12 cellular contexts compared by ENCODE assay signal in the genomic region with DNA sequence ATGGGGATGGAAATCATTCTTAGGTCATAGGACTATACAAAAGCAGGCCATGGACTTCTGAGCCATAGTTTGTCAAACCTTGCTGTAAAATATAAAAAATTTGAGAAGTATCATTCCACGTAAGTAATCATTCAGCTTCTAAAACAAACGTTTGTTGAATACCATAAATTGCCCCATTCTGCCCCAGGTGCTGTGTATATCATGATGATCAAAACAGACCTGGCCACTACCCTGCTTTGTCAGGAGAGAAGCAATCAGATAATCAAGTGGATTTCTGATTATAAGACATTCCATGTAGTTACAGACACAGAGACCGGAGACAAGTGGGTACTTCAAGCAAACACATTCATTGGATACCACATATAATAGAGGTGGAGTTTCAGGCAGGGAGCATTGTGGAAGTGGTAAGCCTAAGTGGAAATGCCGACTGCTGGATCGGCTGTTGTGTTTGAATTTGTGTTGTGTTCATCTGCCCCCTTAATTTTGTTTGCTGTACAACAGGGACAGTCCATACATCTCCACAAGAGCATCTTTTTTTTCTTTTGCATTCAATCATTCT.
DNase-seq lines count a peak whose midpoint lies in the region; ATAC-seq and TF ChIP-seq lines count a peak whose summit lies in the region.
"Had no signal": no experiment of that assay in that cellular context is flagged by ENCODE, and none has a peak within 500 bp of the region (broad histone marks: within the 10 kb centered on the region; RNA-seq: fewer than 3 reads in every experiment).

No MANE protein-coding gene starts in this region.

- H3K4me1 ChIP-seq in neural progenitor cell, result peaks cover 22% of the 10 kb centered on the region

- intact Hi-C loops in CD14-positive monocyte (cut with micrococcal nuclease), result no loop called here

- H3K4me1 Mint-ChIP-seq in T-helper 2 cell treated with Interferon-gamma antibody and Interleukin-4, amounts not matched to agents 5 μg/mL and 100 μg/mL, for 36 hours (ENCODE audit: low read depth), result peaks cover 87% of the 10 kb centered on the region
- peaks cover 41 to 71% (median 59%) of the 10 kb centered on the region in 3 donors for H3K4me1 Mint-ChIP-seq in IgD-negative memory B cell
- H3K4me1 Mint-ChIP-seq in neural progenitor cell, result peaks cover 45% of the 10 kb centered on the region
- H3K4me1 Mint-ChIP-seq in CD14-positive monocyte, result peaks cover 37% of the 10 kb centered on the region

- no peaks in the 10 kb centered on the region for H3K9me3 Mint-ChIP-seq in T-helper 2 cell treated with Interferon-gamma antibody and Interleukin-4, amounts not matched to agents 5 μg/mL and 100 μg/mL, for 36 hours
- H3K9me3 Mint-ChIP-seq in IgD-negative memory B cell (peaks cover 0 to 5% (median 2%) of the 10 kb centered on the region in 3 donors), neural progenitor cell (no peaks in the 10 kb centered on the region), CD14-positive monocyte (no peaks in the 10 kb centered on the region)

- peak overlapping the region; percentile 37 for H3K4me3 Mint-ChIP-seq in T-helper 2 cell treated with Interferon-gamma antibody and Interleukin-4, amounts not matched to agents 5 μg/mL and 100 μg/mL, for 36 hours
- H3K4me3 Mint-ChIP-seq in IgD-negative memory B cell (no peak overlapping the region), neural progenitor cell (no peak overlapping the region), CD14-positive monocyte (no peak overlapping the region)

- no peak overlapping the region for H3K9ac ChIP-seq in neural progenitor cell

- no peak for DNase-seq in T-helper 2 cell treated with Interferon-gamma antibody and Interleukin-4, amounts not matched to agents 5 μg/mL and 100 μg/mL, for 36 hours (ENCODE audit: low spot score)
- no peak for DNase-seq in T-helper 2 cell
- no peak for DNase-seq in caudate nucleus (lab: John Stamatoyannopoulos, UW)
- DNase-seq in neural progenitor cell (ENCODE audit: low spot score), result no peak
- DNase-seq in NOMO-1 treated with dmso at 0.1 percent for 144 hours (lab: John Stamatoyannopoulos, UW; ENCODE audit: unreplicated experiment), result no peak
- no peak for DNase-seq in CD14-positive monocyte (ENCODE audit: low spot score)
- DNase-seq: activated gamma-delta T cell treated with Interleukin-2 at 50 U/mL for 16 hours, GDM1, NCI-H226 had no signal

- peak overlapping the region; percentile 23 for H3K4me2 ChIP-seq in neural progenitor cell

- peaks cover 57% of the 10 kb centered on the region for H3K36me3 Mint-ChIP-seq in T-helper 2 cell treated with Interferon-gamma antibody and Interleukin-4, amounts not matched to agents 5 μg/mL and 100 μg/mL, for 36 hours (ENCODE audit: low read depth)
- peaks cover 20% of the 10 kb centered on the region for H3K36me3 Mint-ChIP-seq in IgD-negative memory B cell
- H3K36me3 Mint-ChIP-seq in neural progenitor cell, result peaks cover 38% of the 10 kb centered on the region
- H3K36me3 Mint-ChIP-seq in CD14-positive monocyte, result peaks cover 65 to 77% of the 10 kb centered on the region in 2 donors

- ATAC-seq in HG03108 (IDR thresholded peaks at IDR 0.05; ENCODE audit: unreplicated experiment), result no peak

- H3K4me3 ChIP-seq in neural progenitor cell, result no peak overlapping the region
- H3K4me3 ChIP-seq: vagina had no signal

- H3K36me3 ChIP-seq in neural progenitor cell, result no peaks in the 10 kb centered on the region

- H3K27ac ChIP-seq in caudate nucleus (ENCODE audit: low read depth, low read length) (peak overlapping the region; percentile 23), neural progenitor cell (no peak overlapping the region)

- no peak for TF ChIP-seq CTCF in neural progenitor cell (IDR thresholded peaks at IDR 0.05)
- TF ChIP-seq CTCF in CD14-positive monocyte (IDR thresholded peaks at IDR 0.05), result no peak

- peak overlapping the region; percentile 69 for H3K27ac Mint-ChIP-seq in T-helper 2 cell treated with Interferon-gamma antibody and Interleukin-4, amounts not matched to agents 5 μg/mL and 100 μg/mL, for 36 hours
- peak overlapping the region; percentile 34 to 78 (median 72) for H3K27ac Mint-ChIP-seq in IgD-negative memory B cell
- H3K27ac Mint-ChIP-seq in neural progenitor cell, result peak overlapping the region; percentile 38
- H3K27ac Mint-ChIP-seq in CD14-positive monocyte, result peak overlapping the region in 2 of 7 donors; percentile 6 to 21

- no peaks in the 10 kb centered on the region for H4K20me1 ChIP-seq in neural progenitor cell (ENCODE audit: low read depth)

- no peaks in the 10 kb centered on the region for H3K9me3 ChIP-seq in neural progenitor cell (ENCODE audit: low read depth)
- H3K9me3 ChIP-seq: vagina had no signal

- H3K27me3 Mint-ChIP-seq in T-helper 2 cell treated with Interferon-gamma antibody and Interleukin-4, amounts not matched to agents 5 μg/mL and 100 μg/mL, for 36 hours (ENCODE audit: low read depth), result no peaks in the 10 kb centered on the region
- H3K27me3 Mint-ChIP-seq in IgD-negative memory B cell (no peaks in the 10 kb centered on the region), neural progenitor cell (ENCODE audit: insufficient read depth, low read depth) (no peaks in the 10 kb centered on the region), CD14-positive monocyte (ENCODE audit: low read depth in 3 of 3) (no peaks in the 10 kb centered on the region)

- H2AFZ ChIP-seq in neural progenitor cell (replicated peaks), result no peak overlapping the region

- no peaks in the 10 kb centered on the region for H3K79me2 ChIP-seq in neural progenitor cell (ENCODE audit: low read depth)

- H3F3A ChIP-seq in neural progenitor cell (ENCODE audit: low read depth), result no peaks in the 10 kb centered on the region

- no peaks in the 10 kb centered on the region for H3K27me3 ChIP-seq in neural progenitor cell
- H3K27me3 ChIP-seq: vagina had no signal
